ENCODE assay signal across 12 cellular contexts in genomic region chr14:31944256-31945073, GRCh38.
DNase-seq lines count a peak whose midpoint lies in the region; ATAC-seq and TF ChIP-seq lines count a peak whose summit lies in the region.
"Had no signal": no experiment of that assay in that cellular context is flagged by ENCODE, and none has a peak within 500 bp of the region (broad histone marks: within the 10 kb centered on the region; RNA-seq: fewer than 3 reads in every experiment).

No MANE protein-coding gene starts in this region.

- WGBS in right lobe of liver (ENCODE audit: insufficient coverage, low coverage, low lambda C conversion rate, missing lambda C conversion rate): 32% methylated on average over 9 of the region's 13 CpGs

- ATAC-seq in GM19351 (IDR thresholded peaks at IDR 0.05; ENCODE audit: unreplicated experiment) (peak; percentile 2), right lobe of liver (peak in 3 of 4 donors; percentile 20 to 79 (median 30))

- peak overlapping the region; percentile 71 to 86 (median 80) for H3K4me3 Mint-ChIP-seq in CD4-positive, alpha-beta memory T cell
- peak overlapping the region; percentile 71 for H3K4me3 Mint-ChIP-seq in T-helper 2 cell treated with Interferon-gamma antibody and Interleukin-4, amounts not matched to agents 5 μg/mL and 100 μg/mL, for 36 hours
- H3K4me3 Mint-ChIP-seq in endothelial cell (ENCODE audit: unreplicated experiment): no peak overlapping the region
- H3K4me3 Mint-ChIP-seq: H9 had no signal

- POLR2A ChIA-PET in CD4-positive, alpha-beta memory T cell (lab: Charles Lee; ENCODE audit: partially characterized antibody): interaction anchor here (1.2 to 3.7 kb wide), 6 partner anchors 10 to 737 kb away, joined by 3 to 14 read pairs (median 6); partner anchors contain the start of genes ARHGAP5, DTD2, HECTD1 and RNU6-7

- H3K4me3 ChIP-seq in CD4-positive, alpha-beta memory T cell (ENCODE audit: low read length in 2 of 2): peak overlapping the region in 1 of 2 donors; percentile 33
- H3K4me3 ChIP-seq in right lobe of liver: no peak overlapping the region
- H3K4me3 ChIP-seq: thyroid gland had no signal

- H3K27ac Mint-ChIP-seq in CD4-positive, alpha-beta memory T cell: peak overlapping the region; percentile 89 to 95 (median 93)
- H3K27ac Mint-ChIP-seq in T-helper 2 cell treated with Interferon-gamma antibody and Interleukin-4, amounts not matched to agents 5 μg/mL and 100 μg/mL, for 36 hours: peak overlapping the region; percentile 65
- no peak overlapping the region for H3K27ac Mint-ChIP-seq in endothelial cell (ENCODE audit: unreplicated experiment)
- H3K27ac Mint-ChIP-seq: H9 had no signal

- no peaks in the 10 kb centered on the region for H3K9me3 Mint-ChIP-seq in CD4-positive, alpha-beta memory T cell
- H3K9me3 Mint-ChIP-seq in T-helper 2 cell treated with Interferon-gamma antibody and Interleukin-4, amounts not matched to agents 5 μg/mL and 100 μg/mL, for 36 hours: no peaks in the 10 kb centered on the region
- no peaks in the 10 kb centered on the region for H3K9me3 Mint-ChIP-seq in endothelial cell (ENCODE audit: unreplicated experiment)
- H3K9me3 Mint-ChIP-seq: H9 had no signal

- no peak for TF ChIP-seq POLR2A in right lobe of liver (IDR thresholded peaks at IDR 0.05)

- no peaks in the 10 kb centered on the region for H3K27me3 ChIP-seq in CD4-positive, alpha-beta memory T cell (ENCODE audit: insufficient read depth, low read length)
- H3K27me3 ChIP-seq in right lobe of liver: no peaks in the 10 kb centered on the region
- H3K27me3 ChIP-seq: thyroid gland had no signal

- no peaks in the 10 kb centered on the region for H3K36me3 Mint-ChIP-seq in CD4-positive, alpha-beta memory T cell
- H3K36me3 Mint-ChIP-seq in T-helper 2 cell treated with Interferon-gamma antibody and Interleukin-4, amounts not matched to agents 5 μg/mL and 100 μg/mL, for 36 hours (ENCODE audit: low read depth): no peaks in the 10 kb centered on the region
- no peaks in the 10 kb centered on the region for H3K36me3 Mint-ChIP-seq in endothelial cell (ENCODE audit: low read depth, unreplicated experiment)

- CTCF ChIA-PET in CD4-positive, alpha-beta memory T cell (lab: Charles Lee; ENCODE audit: partially characterized antibody): interaction anchor here (1.1 to 7.1 kb wide), 3 partner anchors 10 to 308 kb away, joined by 4 to 59 read pairs (median 4); no protein-coding TSS in a partner anchor

- peak in 4 of 5 donors; percentile 2 to 31 (median 20) for DNase-seq in CD4-positive, alpha-beta memory T cell
- no peak for DNase-seq in T-helper 2 cell treated with Interferon-gamma antibody and Interleukin-4, amounts not matched to agents 5 μg/mL and 100 μg/mL, for 36 hours (ENCODE audit: low spot score)
- DNase-seq in right lobe of liver (no peak), HCEC 1CT (no peak), dedifferentiated amniotic fluid mesenchymal stem cell (ENCODE audit: extremely low spot score) (no peak), endothelial cell (ENCODE audit: low spot score) (no peak), SKM-1 (lab: John Stamatoyannopoulos, UW; ENCODE audit: unreplicated experiment) (no peak)
- DNase-seq: activated CD4-positive, alpha-beta T cell treated with anti-CD3 and anti-CD28 coated beads, Interleukin-2, amount 50 U/mL, for 4 hours; H9; nucleus accumbens; thyroid gland had no signal

- TF ChIP-seq CTCF in right lobe of liver (IDR thresholded peaks at IDR 0.05): no peak
- no peak for TF ChIP-seq CTCF in endothelial cell (IDR thresholded peaks at IDR 0.05; ENCODE audit: unreplicated experiment)

- H3K4me1 ChIP-seq in CD4-positive, alpha-beta memory T cell (ENCODE audit: insufficient read depth, low read length): peaks cover 52% of the 10 kb centered on the region
- H3K4me1 ChIP-seq in right lobe of liver: no peaks in the 10 kb centered on the region
- H3K4me1 ChIP-seq: thyroid gland had no signal

- peaks cover 34 to 51% (median 44%) of the 10 kb centered on the region in 4 donors for H3K4me1 Mint-ChIP-seq in CD4-positive, alpha-beta memory T cell
- peaks cover 30% of the 10 kb centered on the region for H3K4me1 Mint-ChIP-seq in T-helper 2 cell treated with Interferon-gamma antibody and Interleukin-4, amounts not matched to agents 5 μg/mL and 100 μg/mL, for 36 hours (ENCODE audit: low read depth)
- H3K4me1 Mint-ChIP-seq in endothelial cell (ENCODE audit: unreplicated experiment): no peaks in the 10 kb centered on the region

- no peaks in the 10 kb centered on the region for H3K36me3 ChIP-seq in CD4-positive, alpha-beta memory T cell (ENCODE audit: insufficient read depth, low read length)
- H3K36me3 ChIP-seq in right lobe of liver: no peaks in the 10 kb centered on the region
- H3K36me3 ChIP-seq: thyroid gland had no signal

- intact Hi-C loops in CD4-positive, alpha-beta memory T cell (cut with micrococcal nuclease): loop anchor here (2.0 kb wide), 1 partner anchor 132 kb away; the partner anchor contains the start of gene ARHGAP5
- intact Hi-C loops in right lobe of liver (cut with DNase I): no loop called here

- no peaks in the 10 kb centered on the region for H3K9me3 ChIP-seq in CD4-positive, alpha-beta memory T cell (ENCODE audit: control insufficient read depth in 1 of 2, low read length in 2 of 2)
- no peaks in the 10 kb centered on the region for H3K9me3 ChIP-seq in right lobe of liver
- H3K9me3 ChIP-seq: thyroid gland had no signal

- H3K27me3 Mint-ChIP-seq in CD4-positive, alpha-beta memory T cell: no peaks in the 10 kb centered on the region
- H3K27me3 Mint-ChIP-seq in T-helper 2 cell treated with Interferon-gamma antibody and Interleukin-4, amounts not matched to agents 5 μg/mL and 100 μg/mL, for 36 hours (ENCODE audit: low read depth): peaks cover 6% of the 10 kb centered on the region
- H3K27me3 Mint-ChIP-seq in endothelial cell (ENCODE audit: unreplicated experiment): no peaks in the 10 kb centered on the region

- peak overlapping the region; percentile 18 for H3K27ac ChIP-seq in CD4-positive, alpha-beta memory T cell (ENCODE audit: low read depth, low read length)
- no peak overlapping the region for H3K27ac ChIP-seq in right lobe of liver
- H3K27ac ChIP-seq: thyroid gland had no signal

Comparison
In these comparisons a context has a peak if more than half of its experiments do, and no peak if none do; other contexts are left out.
1. DNase-seq: peak in CD4-positive, alpha-beta memory T cell (4 of 5); none in T-helper 2 cell treated with Interferon-gamma antibody and Interleukin-4, amounts not matched to agents 5 μg/mL and 100 μg/mL, for 36 hours (single experiment), right lobe of liver (0 of 3), HCEC 1CT (single experiment), dedifferentiated amniotic fluid mesenchymal stem cell (single experiment), endothelial cell (single experiment) and SKM-1 (single experiment).